ENCODE assay signal across 1 cellular context in genomic region chr2:171687287-171688128, GRCh38.
TF ChIP-seq lines count a peak whose summit lies in the region.

DYNC1I2 (plus strand) TSS chr2:171687469; CDS start chr2:171690156, 2,687 bp downstream.

TF ChIP-seq in HepG2, 621 proteins besides CTCF, POLR2A, EP300 and RAD21 (continued from another document and continues in another):
- TF ChIP-seq REST (IDR thresholded peaks at IDR 0.05; ENCODE audit: borderline replicate concordance in 1 of 2, low read depth in 1 of 2, low read length in 2 of 2) (peak in 1 of 2 experiments; percentile 34; a peak in 1 of 4 replicates), ZSCAN30 (CRISPR knock-in tag; IDR thresholded peaks at IDR 0.05) (no peak), ZNF329 (CRISPR knock-in tag; IDR thresholded peaks at IDR 0.05; ENCODE audit: low read depth) (no peak), ZNF30 (CRISPR knock-in tag; IDR thresholded peaks at IDR 0.05) (no peak; the same call in 1 of the 2 replicates), CCAR2 (optimal IDR thresholded peaks at IDR 0.05; ENCODE audit: low read depth, low read length) (no peak), ZNF777 (CRISPR knock-in tag; IDR thresholded peaks at IDR 0.05) (peak; percentile 74), BRD4 (CRISPR knock-in tag; IDR thresholded peaks at IDR 0.05) (no peak), REXO4 (CRISPR knock-in tag; IDR thresholded peaks at IDR 0.05; ENCODE audit: borderline replicate concordance) (no peak), HOXA3 (CRISPR knock-in tag; IDR thresholded peaks at IDR 0.05) (peak; percentile 73; the same call in 1 of the 2 replicates), ZNF274 (CRISPR knock-in tag; IDR thresholded peaks at IDR 0.05) (peak; percentile 73; the same call in 1 of the 2 replicates), MAF1 (CRISPR knock-in tag; IDR thresholded peaks at IDR 0.05; ENCODE audit: borderline replicate concordance) (no peak), ZKSCAN5 (CRISPR knock-in tag; IDR thresholded peaks at IDR 0.05) (no peak), ZNF576 (CRISPR knock-in tag; IDR thresholded peaks at IDR 0.05) (no peak), XRCC5 (optimal IDR thresholded peaks at IDR 0.05; ENCODE audit: low read length) (peak; percentile 85), KLF15 (CRISPR knock-in tag; IDR thresholded peaks at IDR 0.05; ENCODE audit: borderline replicate concordance) (no peak), ZFYVE20 (CRISPR knock-in tag; IDR thresholded peaks at IDR 0.05; ENCODE audit: borderline replicate concordance, low read depth) (peak; percentile 91; the same call in 1 of the 2 replicates), MAFK (conservative IDR thresholded peaks at IDR 0.05 in 1 of 2, IDR thresholded peaks at IDR 0.05 in 1 of 2; ENCODE audit: low read length in 2 of 2) (no peak), ZNF800 (CRISPR knock-in tag; IDR thresholded peaks at IDR 0.05) (no peak), DZIP1 (CRISPR knock-in tag; IDR thresholded peaks at IDR 0.05) (no peak), POLR2AphosphoS2 (IDR thresholded peaks at IDR 0.05; ENCODE audit: low read depth, low read length) (no peak), NR2F2 (IDR thresholded peaks at IDR 0.05; ENCODE audit: borderline replicate concordance, low read depth) (peak; percentile 34; the same call in 1 of the 2 replicates), NFKBIZ (CRISPR knock-in tag; IDR thresholded peaks at IDR 0.05) (peak; percentile 75; the same call in 1 of the 2 replicates), SMAD1 (CRISPR knock-in tag; IDR thresholded peaks at IDR 0.05; ENCODE audit: borderline replicate concordance, low read depth) (no peak), HIVEP1 (CRISPR knock-in tag; IDR thresholded peaks at IDR 0.05) (peak; percentile 86; the same call in 1 of the 2 replicates), SNAPC2 (CRISPR knock-in tag; IDR thresholded peaks at IDR 0.05) (peak; percentile 17; the same call in 1 of the 2 replicates), KLF12 (CRISPR knock-in tag; IDR thresholded peaks at IDR 0.05; ENCODE audit: borderline replicate concordance) (peak; percentile 99), ZBTB34 (CRISPR knock-in tag; IDR thresholded peaks at IDR 0.05) (peak; percentile 74; the same call in 1 of the 2 replicates), ARID2 (CRISPR knock-in tag; IDR thresholded peaks at IDR 0.05; ENCODE audit: borderline replicate concordance) (peak; percentile 92; the same call in 1 of the 2 replicates)
- TF ChIP-seq, protein P1, sequence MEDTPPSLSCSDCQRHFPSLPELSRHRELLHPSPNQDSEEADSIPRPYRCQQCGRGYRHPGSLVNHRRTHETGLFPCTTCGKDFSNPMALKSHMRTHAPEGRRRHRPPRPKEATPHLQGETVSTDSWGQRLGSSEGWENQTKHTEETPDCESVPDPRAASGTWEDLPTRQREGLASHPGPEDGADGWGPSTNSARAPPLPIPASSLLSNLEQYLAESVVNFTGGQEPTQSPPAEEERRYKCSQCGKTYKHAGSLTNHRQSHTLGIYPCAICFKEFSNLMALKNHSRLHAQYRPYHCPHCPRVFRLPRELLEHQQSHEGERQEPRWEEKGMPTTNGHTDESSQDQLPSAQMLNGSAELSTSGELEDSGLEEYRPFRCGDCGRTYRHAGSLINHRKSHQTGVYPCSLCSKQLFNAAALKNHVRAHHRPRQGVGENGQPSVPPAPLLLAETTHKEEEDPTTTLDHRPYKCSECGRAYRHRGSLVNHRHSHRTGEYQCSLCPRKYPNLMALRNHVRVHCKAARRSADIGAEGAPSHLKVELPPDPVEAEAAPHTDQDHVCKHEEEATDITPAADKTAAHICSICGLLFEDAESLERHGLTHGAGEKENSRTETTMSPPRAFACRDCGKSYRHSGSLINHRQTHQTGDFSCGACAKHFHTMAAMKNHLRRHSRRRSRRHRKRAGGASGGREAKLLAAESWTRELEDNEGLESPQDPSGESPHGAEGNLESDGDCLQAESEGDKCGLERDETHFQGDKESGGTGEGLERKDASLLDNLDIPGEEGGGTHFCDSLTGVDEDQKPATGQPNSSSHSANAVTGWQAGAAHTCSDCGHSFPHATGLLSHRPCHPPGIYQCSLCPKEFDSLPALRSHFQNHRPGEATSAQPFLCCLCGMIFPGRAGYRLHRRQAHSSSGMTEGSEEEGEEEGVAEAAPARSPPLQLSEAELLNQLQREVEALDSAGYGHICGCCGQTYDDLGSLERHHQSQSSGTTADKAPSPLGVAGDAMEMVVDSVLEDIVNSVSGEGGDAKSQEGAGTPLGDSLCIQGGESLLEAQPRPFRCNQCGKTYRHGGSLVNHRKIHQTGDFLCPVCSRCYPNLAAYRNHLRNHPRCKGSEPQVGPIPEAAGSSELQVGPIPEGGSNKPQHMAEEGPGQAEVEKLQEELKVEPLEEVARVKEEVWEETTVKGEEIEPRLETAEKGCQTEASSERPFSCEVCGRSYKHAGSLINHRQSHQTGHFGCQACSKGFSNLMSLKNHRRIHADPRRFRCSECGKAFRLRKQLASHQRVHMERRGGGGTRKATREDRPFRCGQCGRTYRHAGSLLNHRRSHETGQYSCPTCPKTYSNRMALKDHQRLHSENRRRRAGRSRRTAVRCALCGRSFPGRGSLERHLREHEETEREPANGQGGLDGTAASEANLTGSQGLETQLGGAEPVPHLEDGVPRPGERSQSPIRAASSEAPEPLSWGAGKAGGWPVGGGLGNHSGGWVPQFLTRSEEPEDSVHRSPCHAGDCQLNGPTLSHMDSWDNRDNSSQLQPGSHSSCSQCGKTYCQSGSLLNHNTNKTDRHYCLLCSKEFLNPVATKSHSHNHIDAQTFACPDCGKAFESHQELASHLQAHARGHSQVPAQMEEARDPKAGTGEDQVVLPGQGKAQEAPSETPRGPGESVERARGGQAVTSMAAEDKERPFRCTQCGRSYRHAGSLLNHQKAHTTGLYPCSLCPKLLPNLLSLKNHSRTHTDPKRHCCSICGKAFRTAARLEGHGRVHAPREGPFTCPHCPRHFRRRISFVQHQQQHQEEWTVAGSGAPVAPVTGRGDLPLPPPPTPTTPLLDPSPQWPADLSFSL (CRISPR knock-in tag; IDR thresholded peaks at IDR 0.05) = no peak
- TF ChIP-seq, protein P2, sequence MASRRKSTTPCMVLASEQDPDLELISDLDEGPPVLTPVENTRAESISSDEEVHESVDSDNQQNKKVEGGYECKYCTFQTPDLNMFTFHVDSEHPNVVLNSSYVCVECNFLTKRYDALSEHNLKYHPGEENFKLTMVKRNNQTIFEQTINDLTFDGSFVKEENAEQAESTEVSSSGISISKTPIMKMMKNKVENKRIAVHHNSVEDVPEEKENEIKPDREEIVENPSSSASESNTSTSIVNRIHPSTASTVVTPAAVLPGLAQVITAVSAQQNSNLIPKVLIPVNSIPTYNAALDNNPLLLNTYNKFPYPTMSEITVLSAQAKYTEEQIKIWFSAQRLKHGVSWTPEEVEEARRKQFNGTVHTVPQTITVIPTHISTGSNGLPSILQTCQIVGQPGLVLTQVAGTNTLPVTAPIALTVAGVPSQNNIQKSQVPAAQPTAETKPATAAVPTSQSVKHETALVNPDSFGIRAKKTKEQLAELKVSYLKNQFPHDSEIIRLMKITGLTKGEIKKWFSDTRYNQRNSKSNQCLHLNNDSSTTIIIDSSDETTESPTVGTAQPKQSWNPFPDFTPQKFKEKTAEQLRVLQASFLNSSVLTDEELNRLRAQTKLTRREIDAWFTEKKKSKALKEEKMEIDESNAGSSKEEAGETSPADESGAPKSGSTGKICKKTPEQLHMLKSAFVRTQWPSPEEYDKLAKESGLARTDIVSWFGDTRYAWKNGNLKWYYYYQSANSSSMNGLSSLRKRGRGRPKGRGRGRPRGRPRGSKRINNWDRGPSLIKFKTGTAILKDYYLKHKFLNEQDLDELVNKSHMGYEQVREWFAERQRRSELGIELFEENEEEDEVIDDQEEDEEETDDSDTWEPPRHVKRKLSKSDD (CRISPR knock-in tag; IDR thresholded peaks at IDR 0.05; ENCODE audit: low read depth) = peak; percentile 54; the same call in 1 of the 2 replicates
- TF ChIP-seq, protein P3, sequence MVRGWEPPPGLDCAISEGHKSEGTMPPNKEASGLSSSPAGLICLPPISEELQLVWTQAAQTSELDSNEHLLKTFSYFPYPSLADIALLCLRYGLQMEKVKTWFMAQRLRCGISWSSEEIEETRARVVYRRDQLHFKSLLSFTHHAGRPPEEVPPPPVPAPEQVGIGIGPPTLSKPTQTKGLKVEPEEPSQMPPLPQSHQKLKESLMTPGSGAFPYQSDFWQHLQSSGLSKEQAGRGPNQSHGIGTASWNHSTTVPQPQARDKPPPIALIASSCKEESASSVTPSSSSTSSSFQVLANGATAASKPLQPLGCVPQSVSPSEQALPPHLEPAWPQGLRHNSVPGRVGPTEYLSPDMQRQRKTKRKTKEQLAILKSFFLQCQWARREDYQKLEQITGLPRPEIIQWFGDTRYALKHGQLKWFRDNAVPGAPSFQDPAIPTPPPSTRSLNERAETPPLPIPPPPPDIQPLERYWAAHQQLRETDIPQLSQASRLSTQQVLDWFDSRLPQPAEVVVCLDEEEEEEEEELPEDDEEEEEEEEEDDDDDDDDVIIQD (CRISPR knock-in tag; IDR thresholded peaks at IDR 0.05; ENCODE audit: low read depth) = peak; percentile 38
- TF ChIP-seq, protein P4, sequence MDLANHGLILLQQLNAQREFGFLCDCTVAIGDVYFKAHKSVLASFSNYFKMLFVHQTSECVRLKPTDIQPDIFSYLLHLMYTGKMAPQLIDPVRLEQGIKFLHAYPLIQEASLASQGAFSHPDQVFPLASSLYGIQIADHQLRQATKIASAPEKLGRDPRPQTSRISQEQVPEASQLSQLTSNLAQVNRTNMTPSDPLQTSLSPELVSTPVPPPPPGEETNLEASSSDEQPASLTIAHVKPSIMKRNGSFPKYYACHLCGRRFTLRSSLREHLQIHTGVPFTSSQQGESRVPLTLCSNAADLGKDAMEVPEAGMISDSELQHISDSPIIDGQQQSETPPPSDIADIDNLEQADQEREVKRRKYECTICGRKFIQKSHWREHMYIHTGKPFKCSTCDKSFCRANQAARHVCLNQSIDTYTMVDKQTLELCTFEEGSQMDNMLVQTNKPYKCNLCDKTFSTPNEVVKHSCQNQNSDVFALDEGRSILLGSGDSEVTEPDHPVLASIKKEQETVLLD (CRISPR knock-in tag; IDR thresholded peaks at IDR 0.05; ENCODE audit: low read depth) = no peak
